17 cellular contexts compared by ENCODE assay signal in the genomic region with DNA sequence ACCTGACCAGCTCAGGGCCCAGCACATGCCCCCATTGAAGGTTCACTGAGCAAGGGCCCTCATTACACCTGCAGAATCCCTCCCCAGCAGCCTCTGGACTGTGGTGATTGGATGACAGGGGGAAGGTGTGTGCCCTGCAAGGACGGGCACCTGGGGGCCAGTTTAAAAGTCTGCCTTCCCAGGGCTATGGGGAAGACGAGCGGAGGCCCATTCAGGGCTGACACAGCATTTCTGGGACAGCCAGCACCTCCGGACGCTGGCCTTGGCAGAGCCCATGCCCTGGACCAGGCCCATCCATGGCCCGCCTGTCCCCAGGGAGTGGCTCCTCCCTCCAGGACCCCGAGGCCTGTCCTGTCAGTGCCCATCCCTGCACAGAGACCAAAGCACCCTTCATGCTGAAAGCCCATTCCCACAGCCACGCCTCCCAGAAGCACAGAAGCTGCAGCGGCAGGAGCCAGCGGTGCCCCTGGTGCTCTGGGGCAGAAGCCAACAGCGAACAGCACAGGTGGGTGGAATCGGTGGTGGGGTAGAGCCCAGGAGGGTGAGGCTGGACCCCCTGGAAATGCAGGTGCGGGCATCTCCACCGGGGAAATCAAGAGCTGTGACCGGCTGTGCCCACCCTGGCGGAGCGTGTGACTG.
"Had no signal": no experiment of that assay in that cellular context is flagged by ENCODE, and none has a peak within 500 bp of the region (broad histone marks: within the 10 kb centered on the region; RNA-seq: fewer than 3 reads in every experiment).

No MANE protein-coding gene starts in this region.

- H3K9me3 Mint-ChIP-seq: activated B cell treated with CpG ODN at 0.5 μM for 24 hours had no signal

- ATAC-seq: activated naive CD4-positive, alpha-beta T cell treated with anti-CD3 and anti-CD28 coated beads, Interleukin-2, amount 50 U/mL, for 72 hours; stimulated activated memory B cell treated with anti-CD40 and anti-IgM and Interleukin-4, amounts not matched to agents 10 μg/mL and 1 μg/mL and 100 μg/mL, for 72 hours had no signal

- DNase-seq: activated B cell treated with CpG ODN at 0.5 μM for 24 hours; activated CD4-positive, alpha-beta T cell treated with anti-CD3 and anti-CD28 coated beads, Interleukin-2, amount 10 ng/mL, durations not matched to agents 24 days and 14 days; activated CD8-positive, alpha-beta memory T cell treated with anti-CD3 and anti-CD28 coated beads for 24 hours; amniotic stem cell; caudate nucleus; colonic mucosa; esophagus squamous epithelium; nephron progenitor cell; stimulated activated CD4-positive, alpha-beta T cell treated with anti-CD3 and anti-CD28 coated beads, Interleukin-12 subunit alpha, Interleukin-12 subunit beta, amount 100 ng/mL, for 4 hours; SW 1271 had no signal

- H3K36me3 ChIP-seq: colonic mucosa, esophagus squamous epithelium, SJSA1, tibial nerve had no signal

- H3K36me3 Mint-ChIP-seq: activated naive CD4-positive, alpha-beta T cell treated with anti-CD3 and anti-CD28 coated beads, Interleukin-2, amount 50 U/mL, for 72 hours; mesothelial cell of epicardium; stimulated activated memory B cell treated with anti-CD40 and anti-IgM and Interleukin-4, amounts not matched to agents 10 μg/mL and 1 μg/mL and 100 μg/mL, for 72 hours had no signal

- H3K4me3 Mint-ChIP-seq: activated B cell treated with CpG ODN at 0.5 μM for 24 hours; activated CD4-positive, alpha-beta T cell treated with anti-CD3 and anti-CD28 coated beads, Interleukin-2, amount 10 ng/mL, durations not matched to agents 24 days and 14 days; mesothelial cell of epicardium; nephron progenitor cell; stimulated activated memory B cell treated with anti-CD40 and anti-IgM and Interleukin-4, amounts not matched to agents 10 μg/mL and 1 μg/mL and 100 μg/mL, for 72 hours had no signal

- H2AFZ ChIP-seq: hepatocyte had no signal

- H3K4me2 ChIP-seq: hepatocyte had no signal

- H3K4me3 ChIP-seq: colonic mucosa, esophagus squamous epithelium, hepatocyte, SJSA1, tibial nerve had no signal

- H3K79me2 ChIP-seq: hepatocyte had no signal

- H3K4me1 Mint-ChIP-seq: activated B cell treated with CpG ODN at 0.5 μM for 24 hours; activated CD4-positive, alpha-beta T cell treated with anti-CD3 and anti-CD28 coated beads, Interleukin-2, amount 10 ng/mL, durations not matched to agents 24 days and 14 days; mesothelial cell of epicardium; stimulated activated memory B cell treated with anti-CD40 and anti-IgM and Interleukin-4, amounts not matched to agents 10 μg/mL and 1 μg/mL and 100 μg/mL, for 72 hours had no signal

- H3K27me3 ChIP-seq: colonic mucosa, hepatocyte, tibial nerve had no signal

- H3K27ac ChIP-seq: colonic mucosa, esophagus squamous epithelium, hepatocyte, SJSA1, tibial nerve had no signal

- H3K9me3 ChIP-seq: colonic mucosa, esophagus squamous epithelium, SJSA1, tibial nerve had no signal

- H3K4me1 ChIP-seq: colonic mucosa, esophagus squamous epithelium, SJSA1, tibial nerve had no signal

- H3K27ac Mint-ChIP-seq: activated B cell treated with CpG ODN at 0.5 μM for 24 hours; activated CD4-positive, alpha-beta T cell treated with anti-CD3 and anti-CD28 coated beads, Interleukin-2, amount 10 ng/mL, durations not matched to agents 24 days and 14 days; activated naive CD4-positive, alpha-beta T cell treated with anti-CD3 and anti-CD28 coated beads, Interleukin-2, amount 50 U/mL, for 72 hours; activated T-helper 2 cell treated with anti-CD3 and anti-CD28 coated beads, Interferon-gamma antibody, Interleukin-2, Interleukin-4, amounts not matched to agents 10 μg/mL and 5 μg/mL and 100 μg/mL, durations not matched to agents 14 hours and 24 hours and 36 hours; mesothelial cell of epicardium; nephron progenitor cell; stimulated activated memory B cell treated with anti-CD40 and anti-IgM and Interleukin-4, amounts not matched to agents 10 μg/mL and 1 μg/mL and 100 μg/mL, for 72 hours had no signal
